14 cellular contexts compared by ENCODE assay signal in genomic region chr11:35289821-35290220, GRCh38.
DNase-seq lines count a peak whose midpoint lies in the region; ATAC-seq and TF ChIP-seq lines count a peak whose summit lies in the region.
"Had no signal": no experiment of that assay in that cellular context is flagged by ENCODE, and none has a peak within 500 bp of the region (broad histone marks: within the 10 kb centered on the region; RNA-seq: fewer than 3 reads in every experiment).

No MANE protein-coding gene starts in this region.

- no peak for ATAC-seq in activated T-cell treated with anti-CD3 and anti-CD28 coated beads, Interleukin-2, amount 50 U/mL, for 4 hours
- ATAC-seq: GM23338 had no signal

- H3K27ac Mint-ChIP-seq in HFFc6: peak overlapping the region; percentile 96
- H3K27ac Mint-ChIP-seq in CD4-positive, alpha-beta memory T cell: peak overlapping the region in 1 of 7 donors; percentile 66
- H3K27ac Mint-ChIP-seq: GM23338 had no signal

- CTCF ChIA-PET in CD4-positive, alpha-beta memory T cell (lab: Charles Lee; ENCODE audit: partially characterized antibody): interaction anchor here (1.0 to 2.7 kb wide), 3 partner anchors 15 to 289 kb away, joined by 3 to 20 read pairs (median 3); no protein-coding TSS in a partner anchor

- H3K4me1 ChIP-seq in ascending aorta: peaks cover 0 to 11% of the 10 kb centered on the region in 2 donors
- H3K4me1 ChIP-seq in CD4-positive, alpha-beta memory T cell (ENCODE audit: insufficient read depth, low read length): peaks cover 8% of the 10 kb centered on the region

- H3K9me3 ChIP-seq in ascending aorta: no peaks in the 10 kb centered on the region
- no peaks in the 10 kb centered on the region for H3K9me3 ChIP-seq in CD4-positive, alpha-beta memory T cell (ENCODE audit: control insufficient read depth in 1 of 2, low read length in 2 of 2)

- peak; percentile 6 for DNase-seq in ACHN
- peak; percentile 63 for DNase-seq in HFFc6
- DNase-seq in ascending aorta (ENCODE audit: low spot score in 2 of 2): no peak
- peak; percentile 42 for DNase-seq in fibroblast of villous mesenchyme (ENCODE audit: low read depth)
- no peak for DNase-seq in activated T-cell treated with anti-CD3 and anti-CD28 coated beads, Interleukin-2, amount 50 U/mL, for 4 hours
- no peak for DNase-seq in CD4-positive, alpha-beta memory T cell
- DNase-seq in activated effector memory CD4-positive, alpha-beta T cell treated with Interleukin-2 at 50 U/mL for 16 hours: no peak
- DNase-seq in activated T-cell treated with anti-CD3 and anti-CD28 coated beads, Interleukin-2, amount 50 U/mL, for 1 hour: no peak
- DNase-seq: activated CD8-positive, alpha-beta memory T cell treated with anti-CD3 and anti-CD28 coated beads, Interleukin-2, amount 50 U/mL, for 48 hours; AML-193; amygdala; mesendoderm; NCI-H1092 had no signal

- H3K27ac ChIP-seq in ascending aorta: peak overlapping the region; percentile 40 to 68
- no peak overlapping the region for H3K27ac ChIP-seq in CD4-positive, alpha-beta memory T cell (ENCODE audit: low read depth, low read length)

- intact Hi-C loops in ascending aorta (cut with DNase I): loop anchor here (5.0 kb wide), 4 partner anchors 43 to 148 kb away; no protein-coding TSS in a partner anchor
- intact Hi-C loops in CD4-positive, alpha-beta memory T cell (cut with micrococcal nuclease): no loop called here

- H3K36me3 Mint-ChIP-seq in HFFc6 (ENCODE audit: low read depth): peaks cover 11% of the 10 kb centered on the region; the same call in 1 of the 2 replicates
- H3K36me3 Mint-ChIP-seq in activated T-cell treated with anti-CD3 and anti-CD28 coated beads, Interleukin-2, amount 50 U/mL, for 4 hours (ENCODE audit: insufficient read depth): no peaks in the 10 kb centered on the region
- H3K36me3 Mint-ChIP-seq in CD4-positive, alpha-beta memory T cell: no peaks in the 10 kb centered on the region

- H3K4me1 Mint-ChIP-seq in HFFc6 (ENCODE audit: low read depth): peaks cover 59% of the 10 kb centered on the region
- H3K4me1 Mint-ChIP-seq in activated T-cell treated with anti-CD3 and anti-CD28 coated beads, Interleukin-2, amount 50 U/mL, for 4 hours (ENCODE audit: low read depth): peaks cover 20% of the 10 kb centered on the region
- H3K4me1 Mint-ChIP-seq in CD4-positive, alpha-beta memory T cell: peaks cover 4 to 17% (median 12%) of the 10 kb centered on the region in 4 donors
- H3K4me1 Mint-ChIP-seq: GM23338 had no signal

- POLR2A ChIA-PET in CD4-positive, alpha-beta memory T cell (lab: Charles Lee; ENCODE audit: partially characterized antibody): no interaction called here

- H3K9me3 Mint-ChIP-seq in HFFc6: no peaks in the 10 kb centered on the region
- no peaks in the 10 kb centered on the region for H3K9me3 Mint-ChIP-seq in activated T-cell treated with anti-CD3 and anti-CD28 coated beads, Interleukin-2, amount 50 U/mL, for 4 hours
- H3K9me3 Mint-ChIP-seq in CD4-positive, alpha-beta memory T cell: peaks cover 0 to 2% (median 0%) of the 10 kb centered on the region in 8 donors
- H3K9me3 Mint-ChIP-seq: GM23338 had no signal

- no peaks in the 10 kb centered on the region for H3K27me3 ChIP-seq in ascending aorta
- H3K27me3 ChIP-seq in CD4-positive, alpha-beta memory T cell (ENCODE audit: insufficient read depth, low read length): no peaks in the 10 kb centered on the region

- H3K36me3 ChIP-seq in ascending aorta: no peaks in the 10 kb centered on the region
- H3K36me3 ChIP-seq in CD4-positive, alpha-beta memory T cell (ENCODE audit: insufficient read depth, low read length): no peaks in the 10 kb centered on the region

- in situ Hi-C loops in ACHN (cut with HindIII; ENCODE audit: low pct_ligation_motif_present, low pct_unique_long_range_greater_than_20kb, low sequenced_read_pairs): no loop called here

- TF ChIP-seq CTCF in HFFc6 (IDR thresholded peaks at IDR 0.05): no peak
- TF ChIP-seq CTCF in ascending aorta (IDR thresholded peaks at IDR 0.05): no peak
- no peak for TF ChIP-seq CTCF in fibroblast of villous mesenchyme (IDR thresholded peaks at IDR 0.05; ENCODE audit: insufficient read depth, low read depth, low read length)

- no peaks in the 10 kb centered on the region for H3K27me3 Mint-ChIP-seq in HFFc6 (ENCODE audit: insufficient read depth)
- H3K27me3 Mint-ChIP-seq in activated T-cell treated with anti-CD3 and anti-CD28 coated beads, Interleukin-2, amount 50 U/mL, for 4 hours (ENCODE audit: low read depth): no peaks in the 10 kb centered on the region
- no peaks in the 10 kb centered on the region for H3K27me3 Mint-ChIP-seq in CD4-positive, alpha-beta memory T cell

- no peak overlapping the region for H3K4me3 ChIP-seq in ascending aorta
- H3K4me3 ChIP-seq in fibroblast of villous mesenchyme (ENCODE audit: low read depth, low read length): no peak overlapping the region
- no peak overlapping the region for H3K4me3 ChIP-seq in CD4-positive, alpha-beta memory T cell (ENCODE audit: low read length in 2 of 2)
- H3K4me3 ChIP-seq: GM23338 had no signal

- H3K4me3 Mint-ChIP-seq in HFFc6: peak overlapping the region; percentile 67
- H3K4me3 Mint-ChIP-seq in activated T-cell treated with anti-CD3 and anti-CD28 coated beads, Interleukin-2, amount 50 U/mL, for 4 hours: no peak overlapping the region
- H3K4me3 Mint-ChIP-seq in CD4-positive, alpha-beta memory T cell: no peak overlapping the region
- H3K4me3 Mint-ChIP-seq: GM23338 had no signal

Comparison
In these comparisons a context has a peak if more than half of its experiments do, and no peak if none do; other contexts are left out.
1. DNase-seq: peak in ACHN (single experiment), HFFc6 (single experiment) and fibroblast of villous mesenchyme (single experiment); none in ascending aorta (0 of 2), activated T-cell treated with anti-CD3 and anti-CD28 coated beads, Interleukin-2, amount 50 U/mL, for 4 hours (single experiment), CD4-positive, alpha-beta memory T cell (0 of 5), activated effector memory CD4-positive, alpha-beta T cell treated with Interleukin-2 at 50 U/mL for 16 hours (single experiment) and activated T-cell treated with anti-CD3 and anti-CD28 coated beads, Interleukin-2, amount 50 U/mL, for 1 hour (single experiment).